ENCODE assay signal across 8 cellular contexts in genomic region chr7:143836088-143836487, GRCh38.
A peak's percentile ranks its signal among the peaks of the same experiment; 100 is the strongest.
DNase-seq lines count a peak whose midpoint lies in the region; ATAC-seq and TF ChIP-seq lines count a peak whose summit lies in the region.
"Not testable (repeated sequence)": the region's sequence is repeated elsewhere in the genome, so short reads cannot be mapped to it uniquely, and the experiment has no call there.

No MANE protein-coding gene starts in this region.

- intact Hi-C loops in activated B cell treated with CpG ODN at 0.5 μM for 24 hours (cut with micrococcal nuclease); tibial artery (cut with DNase I; ENCODE audit: low total_unique reads): not testable (repeated sequence)

- not testable (repeated sequence) for H3K27me3 Mint-ChIP-seq in activated B cell treated with CpG ODN at 0.5 μM for 24 hours; central memory CD8-positive, alpha-beta T cell

- not testable (repeated sequence) for H3K36me3 ChIP-seq in mesodermal cell (ENCODE audit: control insufficient read depth, insufficient read depth, low read length); tibial artery

- H3K9me3 ChIP-seq in mesodermal cell (ENCODE audit: control insufficient read depth, low read length); tibial artery: not testable (repeated sequence)

- H3K27ac Mint-ChIP-seq in activated B cell treated with CpG ODN at 0.5 μM for 24 hours = peak overlapping the region; percentile 87
- not testable (repeated sequence) for H3K27ac Mint-ChIP-seq in central memory CD8-positive, alpha-beta T cell (ENCODE audit: low read depth)

- DNase-seq in activated B cell treated with CpG ODN at 0.5 μM for 24 hours; central memory CD8-positive, alpha-beta T cell (ENCODE audit: low spot score in 2 of 2); tibial artery: not testable (repeated sequence)

- CTCF ChIA-PET in activated B cell treated with CpG ODN at 0.5 μM for 24 hours (lab: Charles Lee) = not testable (repeated sequence)

- H3K36me3 Mint-ChIP-seq in activated B cell treated with CpG ODN at 0.5 μM for 24 hours (ENCODE audit: low read depth); central memory CD8-positive, alpha-beta T cell (ENCODE audit: insufficient read depth): not testable (repeated sequence)

- POLR2A ChIA-PET in activated B cell treated with CpG ODN at 0.5 μM for 24 hours (lab: Charles Lee) = not testable (repeated sequence)

- H3K4me1 ChIP-seq in mesodermal cell (ENCODE audit: control insufficient read depth, insufficient read depth, low read length, poor library complexity, severe bottlenecking); tibial artery: not testable (repeated sequence)

- peak overlapping the region; percentile 83 for H3K4me3 Mint-ChIP-seq in activated B cell treated with CpG ODN at 0.5 μM for 24 hours
- peak overlapping the region; percentile 70 for H3K4me3 Mint-ChIP-seq in central memory CD8-positive, alpha-beta T cell

- not testable (repeated sequence) for TF ChIP-seq CTCF in activated B cell treated with CpG ODN at 0.5 μM for 24 hours (IDR thresholded peaks at IDR 0.05); tibial artery (IDR thresholded peaks at IDR 0.05)

- not testable (repeated sequence) for H3K27me3 ChIP-seq in tibial artery

- WGBS in mesodermal cell (ENCODE audit: insufficient coverage in 2 of 2), 2 experiments = no CpG with 5 or more reads among the region's 17 CpGs

- H3K4me3 ChIP-seq in mesodermal cell (ENCODE audit: extremely low read depth, insufficient read depth, low read length, poor library complexity, severe bottlenecking) (peak overlapping the region; percentile 28), tibial artery (peak overlapping the region; percentile 51 to 52)

- H3K9me3 Mint-ChIP-seq in activated B cell treated with CpG ODN at 0.5 μM for 24 hours; central memory CD8-positive, alpha-beta T cell: not testable (repeated sequence)

- not testable (repeated sequence) for H3K4me1 Mint-ChIP-seq in activated B cell treated with CpG ODN at 0.5 μM for 24 hours; central memory CD8-positive, alpha-beta T cell

- ATAC-seq in GM18511 (IDR thresholded peaks at IDR 0.05; ENCODE audit: unreplicated experiment) (peak; percentile 45), GM21360 (IDR thresholded peaks at IDR 0.05; ENCODE audit: unreplicated experiment) (peak; percentile 30), HG02759 (IDR thresholded peaks at IDR 0.05; ENCODE audit: unreplicated experiment) (peak; percentile 36), HG03342 (IDR thresholded peaks at IDR 0.05; ENCODE audit: unreplicated experiment) (peak; percentile 33), activated B cell treated with CpG ODN at 0.5 μM for 24 hours (ENCODE audit: low read depth) (peak; percentile 27)
- peak; percentile 54 for ATAC-seq in central memory CD8-positive, alpha-beta T cell (replicated peaks; ENCODE audit: extremely low read depth, poor library complexity, severe bottlenecking)

- not testable (repeated sequence) for H3K27ac ChIP-seq in mesodermal cell (ENCODE audit: low read depth, low read length, severe bottlenecking)
- peak overlapping the region; percentile 55 to 59 for H3K27ac ChIP-seq in tibial artery
